ENCODE assay signal across 2 cellular contexts in the genomic region with DNA sequence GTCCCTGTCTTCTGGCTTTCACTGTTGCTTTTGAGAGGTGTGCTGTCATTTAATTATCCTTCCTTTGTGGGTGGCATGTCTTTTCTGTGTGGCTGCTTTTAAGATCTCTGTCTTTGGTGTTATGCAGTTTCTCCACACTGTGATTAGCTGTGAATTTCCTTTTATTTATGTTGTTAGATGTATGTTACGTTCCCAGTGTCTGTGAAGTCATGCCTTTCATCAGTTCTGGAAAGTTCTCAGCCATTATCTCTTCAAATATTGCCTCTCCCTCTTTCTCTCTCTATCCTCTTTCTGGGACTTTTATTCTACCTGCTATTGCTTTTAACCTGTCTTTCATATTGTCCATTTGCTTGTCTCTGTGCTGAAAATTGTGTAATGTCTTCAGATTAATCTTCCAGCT.
TF ChIP-seq lines count a peak whose summit lies in the region.

No MANE protein-coding gene starts in this region.

TF ChIP-seq in HepG2, 621 proteins besides CTCF, POLR2A, EP300 and RAD21:
- no peak for TF ChIP-seq TP53 (CRISPR knock-in tag; conservative IDR thresholded peaks at IDR 0.05)
- TF ChIP-seq SKI (IDR thresholded peaks at IDR 0.05; ENCODE audit: partially characterized antibody): no peak
- TF ChIP-seq, protein P1, sequence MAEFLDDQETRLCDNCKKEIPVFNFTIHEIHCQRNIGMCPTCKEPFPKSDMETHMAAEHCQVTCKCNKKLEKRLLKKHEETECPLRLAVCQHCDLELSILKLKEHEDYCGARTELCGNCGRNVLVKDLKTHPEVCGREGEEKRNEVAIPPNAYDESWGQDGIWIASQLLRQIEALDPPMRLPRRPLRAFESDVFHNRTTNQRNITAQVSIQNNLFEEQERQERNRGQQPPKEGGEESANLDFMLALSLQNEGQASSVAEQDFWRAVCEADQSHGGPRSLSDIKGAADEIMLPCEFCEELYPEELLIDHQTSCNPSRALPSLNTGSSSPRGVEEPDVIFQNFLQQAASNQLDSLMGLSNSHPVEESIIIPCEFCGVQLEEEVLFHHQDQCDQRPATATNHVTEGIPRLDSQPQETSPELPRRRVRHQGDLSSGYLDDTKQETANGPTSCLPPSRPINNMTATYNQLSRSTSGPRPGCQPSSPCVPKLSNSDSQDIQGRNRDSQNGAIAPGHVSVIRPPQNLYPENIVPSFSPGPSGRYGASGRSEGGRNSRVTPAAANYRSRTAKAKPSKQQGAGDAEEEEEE (CRISPR knock-in tag; IDR thresholded peaks at IDR 0.05; ENCODE audit: borderline replicate concordance): no peak
- no peak for TF ChIP-seq NFIC (IDR thresholded peaks at IDR 0.05; ENCODE audit: low read length)
- no peak for TF ChIP-seq TCF7L2 (IDR thresholded peaks at IDR 0.05; ENCODE audit: low read depth, low read length)
- no peak for TF ChIP-seq AGO1 (IDR thresholded peaks at IDR 0.05; ENCODE audit: low read depth, low read length, poor library complexity, severe bottlenecking)
- TF ChIP-seq ZMYM3 (CRISPR knock-in tag; IDR thresholded peaks at IDR 0.05): no peak
- TF ChIP-seq POLR2G (IDR thresholded peaks at IDR 0.05; ENCODE audit: low read depth, low read length): no peak
- TF ChIP-seq, protein P2, sequence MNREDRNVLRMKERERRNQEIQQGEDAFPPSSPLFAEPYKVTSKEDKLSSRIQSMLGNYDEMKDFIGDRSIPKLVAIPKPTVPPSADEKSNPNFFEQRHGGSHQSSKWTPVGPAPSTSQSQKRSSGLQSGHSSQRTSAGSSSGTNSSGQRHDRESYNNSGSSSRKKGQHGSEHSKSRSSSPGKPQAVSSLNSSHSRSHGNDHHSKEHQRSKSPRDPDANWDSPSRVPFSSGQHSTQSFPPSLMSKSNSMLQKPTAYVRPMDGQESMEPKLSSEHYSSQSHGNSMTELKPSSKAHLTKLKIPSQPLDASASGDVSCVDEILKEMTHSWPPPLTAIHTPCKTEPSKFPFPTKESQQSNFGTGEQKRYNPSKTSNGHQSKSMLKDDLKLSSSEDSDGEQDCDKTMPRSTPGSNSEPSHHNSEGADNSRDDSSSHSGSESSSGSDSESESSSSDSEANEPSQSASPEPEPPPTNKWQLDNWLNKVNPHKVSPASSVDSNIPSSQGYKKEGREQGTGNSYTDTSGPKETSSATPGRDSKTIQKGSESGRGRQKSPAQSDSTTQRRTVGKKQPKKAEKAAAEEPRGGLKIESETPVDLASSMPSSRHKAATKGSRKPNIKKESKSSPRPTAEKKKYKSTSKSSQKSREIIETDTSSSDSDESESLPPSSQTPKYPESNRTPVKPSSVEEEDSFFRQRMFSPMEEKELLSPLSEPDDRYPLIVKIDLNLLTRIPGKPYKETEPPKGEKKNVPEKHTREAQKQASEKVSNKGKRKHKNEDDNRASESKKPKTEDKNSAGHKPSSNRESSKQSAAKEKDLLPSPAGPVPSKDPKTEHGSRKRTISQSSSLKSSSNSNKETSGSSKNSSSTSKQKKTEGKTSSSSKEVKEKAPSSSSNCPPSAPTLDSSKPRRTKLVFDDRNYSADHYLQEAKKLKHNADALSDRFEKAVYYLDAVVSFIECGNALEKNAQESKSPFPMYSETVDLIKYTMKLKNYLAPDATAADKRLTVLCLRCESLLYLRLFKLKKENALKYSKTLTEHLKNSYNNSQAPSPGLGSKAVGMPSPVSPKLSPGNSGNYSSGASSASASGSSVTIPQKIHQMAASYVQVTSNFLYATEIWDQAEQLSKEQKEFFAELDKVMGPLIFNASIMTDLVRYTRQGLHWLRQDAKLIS (CRISPR knock-in tag; IDR thresholded peaks at IDR 0.05): no peak
- TF ChIP-seq ETV5 (CRISPR knock-in tag; IDR thresholded peaks at IDR 0.05; ENCODE audit: borderline replicate concordance): no peak
TF ChIP-seq in HepG2: peak in this region for 0.

TF ChIP-seq in HEK293, 187 proteins besides CTCF, POLR2A, EP300 and RAD21:
- TF ChIP-seq ZNF558 (tag by site-specific recombination; IDR thresholded peaks at IDR 0.05): peak; percentile 95
- TF ChIP-seq ZNF549 (tag by site-specific recombination; IDR thresholded peaks at IDR 0.05): no peak
